ENCODE assay signal across 1 cellular context in the genomic region with DNA sequence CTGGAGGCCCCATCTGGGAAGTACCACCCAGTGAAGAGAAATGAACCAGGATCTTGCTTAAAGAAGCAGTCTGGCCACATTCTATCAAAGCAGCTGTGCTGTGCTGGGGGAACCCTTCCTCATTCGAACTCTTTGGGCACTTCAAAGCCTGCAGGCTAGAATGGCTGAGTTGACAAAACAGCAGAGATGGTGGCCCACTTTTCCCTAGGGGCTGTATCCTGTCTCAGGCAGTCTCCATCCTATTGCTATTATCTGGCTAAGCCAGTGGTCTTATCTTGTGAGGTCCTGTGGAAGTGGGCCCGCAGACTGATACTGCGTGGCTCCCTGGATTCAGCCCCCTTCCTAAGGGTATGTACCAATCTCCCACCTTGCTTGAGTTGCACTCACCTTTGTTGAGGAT.
TF ChIP-seq lines count a peak whose summit lies in the region.

No MANE protein-coding gene starts in this region.

TF ChIP-seq in K562, 482 proteins besides CTCF, POLR2A, EP300 and RAD21 (continued from another document):
- TF ChIP-seq PHF8 (IDR thresholded peaks at IDR 0.05; ENCODE audit: borderline replicate concordance, low read length) (peak; percentile 6; the same call in 1 of the 2 replicates), PRPF4 (IDR thresholded peaks at IDR 0.05; ENCODE audit: insufficient read depth, low read depth, low read length, poor library complexity, severe bottlenecking) (no peak), TRIM28 (IDR thresholded peaks at IDR 0.05) (0 out of 2 replicates have a peak, but pooled peaks have one; percentile 17), DPF2 (IDR thresholded peaks at IDR 0.05) (peak; percentile 23; the same call in 1 of the 2 replicates), RBFOX2 (IDR thresholded peaks at IDR 0.05; ENCODE audit: low read depth, low read length) (peak; percentile 14; the same call in 1 of the 2 replicates), ARID1B (IDR thresholded peaks at IDR 0.05) (0 out of 2 replicates have a peak, but pooled peaks have one; percentile 14), NFRKB (IDR thresholded peaks at IDR 0.05; ENCODE audit: low read depth) (0 out of 2 replicates have a peak, but pooled peaks have one; percentile 17), SREBF2 (CRISPR knock-in tag; IDR thresholded peaks at IDR 0.05) (no peak), SRSF9 (IDR thresholded peaks at IDR 0.05; ENCODE audit: borderline replicate concordance, low read depth, low read length) (no peak), MAFF (IDR thresholded peaks at IDR 0.05; ENCODE audit: low read length) (peak; percentile 45; the same call in 1 of the 2 replicates), ZNF316 (IDR thresholded peaks at IDR 0.05) (peak; percentile 87), STAG1 (CRISPR knock-in tag; IDR thresholded peaks at IDR 0.05; ENCODE audit: borderline replicate concordance) (no peak), MAFK (IDR thresholded peaks at IDR 0.05; ENCODE audit: low read length) (peak; percentile 51; the same call in 1 of the 2 replicates), C11orf30 (IDR thresholded peaks at IDR 0.05; ENCODE audit: low read depth) (peak; percentile 82), ZNF584 (CRISPR knock-in tag; IDR thresholded peaks at IDR 0.05; ENCODE audit: low read depth) (0 out of 2 replicates have a peak, but pooled peaks have one; percentile 26)
- TF ChIP-seq, protein P1, sequence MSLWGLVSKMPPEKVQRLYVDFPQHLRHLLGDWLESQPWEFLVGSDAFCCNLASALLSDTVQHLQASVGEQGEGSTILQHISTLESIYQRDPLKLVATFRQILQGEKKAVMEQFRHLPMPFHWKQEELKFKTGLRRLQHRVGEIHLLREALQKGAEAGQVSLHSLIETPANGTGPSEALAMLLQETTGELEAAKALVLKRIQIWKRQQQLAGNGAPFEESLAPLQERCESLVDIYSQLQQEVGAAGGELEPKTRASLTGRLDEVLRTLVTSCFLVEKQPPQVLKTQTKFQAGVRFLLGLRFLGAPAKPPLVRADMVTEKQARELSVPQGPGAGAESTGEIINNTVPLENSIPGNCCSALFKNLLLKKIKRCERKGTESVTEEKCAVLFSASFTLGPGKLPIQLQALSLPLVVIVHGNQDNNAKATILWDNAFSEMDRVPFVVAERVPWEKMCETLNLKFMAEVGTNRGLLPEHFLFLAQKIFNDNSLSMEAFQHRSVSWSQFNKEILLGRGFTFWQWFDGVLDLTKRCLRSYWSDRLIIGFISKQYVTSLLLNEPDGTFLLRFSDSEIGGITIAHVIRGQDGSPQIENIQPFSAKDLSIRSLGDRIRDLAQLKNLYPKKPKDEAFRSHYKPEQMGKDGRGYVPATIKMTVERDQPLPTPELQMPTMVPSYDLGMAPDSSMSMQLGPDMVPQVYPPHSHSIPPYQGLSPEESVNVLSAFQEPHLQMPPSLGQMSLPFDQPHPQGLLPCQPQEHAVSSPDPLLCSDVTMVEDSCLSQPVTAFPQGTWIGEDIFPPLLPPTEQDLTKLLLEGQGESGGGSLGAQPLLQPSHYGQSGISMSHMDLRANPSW (CRISPR knock-in tag; IDR thresholded peaks at IDR 0.05), result no peak
- TF ChIP-seq, protein P2, sequence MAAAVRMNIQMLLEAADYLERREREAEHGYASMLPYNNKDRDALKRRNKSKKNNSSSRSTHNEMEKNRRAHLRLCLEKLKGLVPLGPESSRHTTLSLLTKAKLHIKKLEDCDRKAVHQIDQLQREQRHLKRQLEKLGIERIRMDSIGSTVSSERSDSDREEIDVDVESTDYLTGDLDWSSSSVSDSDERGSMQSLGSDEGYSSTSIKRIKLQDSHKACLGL (CRISPR knock-in tag; IDR thresholded peaks at IDR 0.05; ENCODE audit: borderline replicate concordance, poor library complexity, severe bottlenecking), result no peak
- TF ChIP-seq, protein P3, sequence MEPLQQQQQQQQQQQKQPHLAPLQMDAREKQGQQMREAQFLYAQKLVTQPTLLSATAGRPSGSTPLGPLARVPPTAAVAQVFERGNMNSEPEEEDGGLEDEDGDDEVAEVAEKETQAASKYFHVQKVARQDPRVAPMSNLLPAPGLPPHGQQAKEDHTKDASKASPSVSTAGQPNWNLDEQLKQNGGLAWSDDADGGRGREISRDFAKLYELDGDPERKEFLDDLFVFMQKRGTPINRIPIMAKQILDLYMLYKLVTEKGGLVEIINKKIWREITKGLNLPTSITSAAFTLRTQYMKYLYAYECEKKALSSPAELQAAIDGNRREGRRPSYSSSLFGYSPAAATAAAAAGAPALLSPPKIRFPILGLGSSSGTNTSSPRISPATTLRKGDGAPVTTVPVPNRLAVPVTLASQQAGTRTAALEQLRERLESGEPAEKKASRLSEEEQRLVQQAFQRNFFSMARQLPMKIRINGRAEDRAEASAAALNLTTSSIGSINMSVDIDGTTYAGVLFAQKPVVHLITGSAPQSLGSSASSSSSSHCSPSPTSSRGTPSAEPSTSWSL (CRISPR knock-in tag; IDR thresholded peaks at IDR 0.05; ENCODE audit: borderline replicate concordance), result no peak
- TF ChIP-seq, protein P4, sequence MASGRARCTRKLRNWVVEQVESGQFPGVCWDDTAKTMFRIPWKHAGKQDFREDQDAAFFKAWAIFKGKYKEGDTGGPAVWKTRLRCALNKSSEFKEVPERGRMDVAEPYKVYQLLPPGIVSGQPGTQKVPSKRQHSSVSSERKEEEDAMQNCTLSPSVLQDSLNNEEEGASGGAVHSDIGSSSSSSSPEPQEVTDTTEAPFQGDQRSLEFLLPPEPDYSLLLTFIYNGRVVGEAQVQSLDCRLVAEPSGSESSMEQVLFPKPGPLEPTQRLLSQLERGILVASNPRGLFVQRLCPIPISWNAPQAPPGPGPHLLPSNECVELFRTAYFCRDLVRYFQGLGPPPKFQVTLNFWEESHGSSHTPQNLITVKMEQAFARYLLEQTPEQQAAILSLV (tag; IDR thresholded peaks at IDR 0.05), result 0 out of 2 replicates have a peak, but pooled peaks have one; percentile 46
